Comparison of ENCODE assay signal across 1 cellular context in genomic region chr2:9663008-9663879, GRCh38.
TF ChIP-seq lines count a peak whose summit lies in the region.

No MANE protein-coding gene starts in this region.

TF ChIP-seq in GM12878, 131 proteins besides CTCF, POLR2A, EP300 and RAD21 (continued from another document):
- TF ChIP-seq RAD51 (IDR thresholded peaks at IDR 0.05), result no peak
- no peak for TF ChIP-seq ZBTB33 (IDR thresholded peaks at IDR 0.05)
- no peak for TF ChIP-seq POLR2AphosphoS5 (IDR thresholded peaks at IDR 0.05; ENCODE audit: low read length)
- peak; percentile 86 for TF ChIP-seq RUNX3 (IDR thresholded peaks at IDR 0.05; ENCODE audit: low read length)
- peak; percentile 41; the same call in 1 of the 2 replicates for TF ChIP-seq ZNF24 (IDR thresholded peaks at IDR 0.05)
- no peak for TF ChIP-seq PBX3 (IDR thresholded peaks at IDR 0.05; ENCODE audit: insufficient replicate concordance, low read depth, low read length)
- TF ChIP-seq ZBED1 (IDR thresholded peaks at IDR 0.05; ENCODE audit: borderline replicate concordance), result no peak
- TF ChIP-seq HCFC1 (IDR thresholded peaks at IDR 0.05; ENCODE audit: low read length), result no peak
- no peak for TF ChIP-seq ZBTB40 (IDR thresholded peaks at IDR 0.05; ENCODE audit: borderline replicate concordance)
- TF ChIP-seq FOXK2 (IDR thresholded peaks at IDR 0.05), result no peak
- TF ChIP-seq CBX3 (IDR thresholded peaks at IDR 0.05; ENCODE audit: borderline replicate concordance, low read depth), result no peak
- no peak for TF ChIP-seq KDM1A (IDR thresholded peaks at IDR 0.05; ENCODE audit: borderline replicate concordance)
- TF ChIP-seq CHD2 (IDR thresholded peaks at IDR 0.05; ENCODE audit: borderline replicate concordance, low read depth, low read length), result no peak
- 0 out of 2 replicates have a peak, but pooled peaks have one; percentile 47 for TF ChIP-seq CBFB (IDR thresholded peaks at IDR 0.05; ENCODE audit: low read depth)
- TF ChIP-seq NFYA (IDR thresholded peaks at IDR 0.05; ENCODE audit: borderline replicate concordance, low read depth, low read length), result no peak
- no peak for TF ChIP-seq WRNIP1 (IDR thresholded peaks at IDR 0.05; ENCODE audit: borderline replicate concordance, low read depth, low read length)
- TF ChIP-seq SIX5 (IDR thresholded peaks at IDR 0.05; ENCODE audit: low read depth, low read length, severe bottlenecking), result no peak
- no peak for TF ChIP-seq STAT1 (conservative IDR thresholded peaks at IDR 0.05)
- no peak for TF ChIP-seq MTA3 (IDR thresholded peaks at IDR 0.05; ENCODE audit: borderline replicate concordance, low read length)
- no peak for TF ChIP-seq MYB (IDR thresholded peaks at IDR 0.05; ENCODE audit: borderline replicate concordance, low read depth, low read length)
- TF ChIP-seq SUZ12 (IDR thresholded peaks at IDR 0.05; ENCODE audit: unreplicated experiment), result no peak
- no peak for TF ChIP-seq POLR2AphosphoS2 (IDR thresholded peaks at IDR 0.05; ENCODE audit: low read depth, low read length)
- TF ChIP-seq JUNB (IDR thresholded peaks at IDR 0.05), result no peak
- TF ChIP-seq, protein P1, sequence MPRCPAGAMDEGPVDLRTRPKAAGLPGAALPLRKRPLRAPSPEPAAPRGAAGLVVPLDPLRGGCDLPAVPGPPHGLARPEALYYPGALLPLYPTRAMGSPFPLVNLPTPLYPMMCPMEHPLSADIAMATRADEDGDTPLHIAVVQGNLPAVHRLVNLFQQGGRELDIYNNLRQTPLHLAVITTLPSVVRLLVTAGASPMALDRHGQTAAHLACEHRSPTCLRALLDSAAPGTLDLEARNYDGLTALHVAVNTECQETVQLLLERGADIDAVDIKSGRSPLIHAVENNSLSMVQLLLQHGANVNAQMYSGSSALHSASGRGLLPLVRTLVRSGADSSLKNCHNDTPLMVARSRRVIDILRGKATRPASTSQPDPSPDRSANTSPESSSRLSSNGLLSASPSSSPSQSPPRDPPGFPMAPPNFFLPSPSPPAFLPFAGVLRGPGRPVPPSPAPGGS (IDR thresholded peaks at IDR 0.05; ENCODE audit: borderline replicate concordance, insufficient read depth, low read depth, low read length, poor library complexity, severe bottlenecking), result no peak
- TF ChIP-seq CHD1 (IDR thresholded peaks at IDR 0.05; ENCODE audit: low read depth, low read length), result no peak
- TF ChIP-seq NBN (IDR thresholded peaks at IDR 0.05), result no peak
- 0 out of 2 replicates have a peak, but pooled peaks have one; percentile 15 for TF ChIP-seq NFIC (IDR thresholded peaks at IDR 0.05; ENCODE audit: low read depth, low read length)
- no peak for TF ChIP-seq EZH2 (IDR thresholded peaks at IDR 0.05; ENCODE audit: borderline replicate concordance, control insufficient read depth, low read depth, low read length)
- TF ChIP-seq SREBF1 (IDR thresholded peaks at IDR 0.05; ENCODE audit: low read length), result no peak
- 0 out of 2 replicates have a peak, but pooled peaks have one; percentile 46 for TF ChIP-seq IRF4 (IDR thresholded peaks at IDR 0.05; ENCODE audit: low read depth, low read length)
- TF ChIP-seq POU2F2 (IDR thresholded peaks at IDR 0.05; ENCODE audit: borderline replicate concordance, low read depth, low read length), result no peak
- TF ChIP-seq, protein P2, sequence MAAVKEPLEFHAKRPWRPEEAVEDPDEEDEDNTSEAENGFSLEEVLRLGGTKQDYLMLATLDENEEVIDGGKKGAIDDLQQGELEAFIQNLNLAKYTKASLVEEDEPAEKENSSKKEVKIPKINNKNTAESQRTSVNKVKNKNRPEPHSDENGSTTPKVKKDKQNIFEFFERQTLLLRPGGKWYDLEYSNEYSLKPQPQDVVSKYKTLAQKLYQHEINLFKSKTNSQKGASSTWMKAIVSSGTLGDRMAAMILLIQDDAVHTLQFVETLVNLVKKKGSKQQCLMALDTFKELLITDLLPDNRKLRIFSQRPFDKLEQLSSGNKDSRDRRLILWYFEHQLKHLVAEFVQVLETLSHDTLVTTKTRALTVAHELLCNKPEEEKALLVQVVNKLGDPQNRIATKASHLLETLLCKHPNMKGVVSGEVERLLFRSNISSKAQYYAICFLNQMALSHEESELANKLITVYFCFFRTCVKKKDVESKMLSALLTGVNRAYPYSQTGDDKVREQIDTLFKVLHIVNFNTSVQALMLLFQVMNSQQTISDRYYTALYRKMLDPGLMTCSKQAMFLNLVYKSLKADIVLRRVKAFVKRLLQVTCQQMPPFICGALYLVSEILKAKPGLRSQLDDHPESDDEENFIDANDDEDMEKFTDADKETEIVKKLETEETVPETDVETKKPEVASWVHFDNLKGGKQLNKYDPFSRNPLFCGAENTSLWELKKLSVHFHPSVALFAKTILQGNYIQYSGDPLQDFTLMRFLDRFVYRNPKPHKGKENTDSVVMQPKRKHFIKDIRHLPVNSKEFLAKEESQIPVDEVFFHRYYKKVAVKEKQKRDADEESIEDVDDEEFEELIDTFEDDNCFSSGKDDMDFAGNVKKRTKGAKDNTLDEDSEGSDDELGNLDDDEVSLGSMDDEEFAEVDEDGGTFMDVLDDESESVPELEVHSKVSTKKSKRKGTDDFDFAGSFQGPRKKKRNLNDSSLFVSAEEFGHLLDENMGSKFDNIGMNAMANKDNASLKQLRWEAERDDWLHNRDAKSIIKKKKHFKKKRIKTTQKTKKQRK (IDR thresholded peaks at IDR 0.05; ENCODE audit: low read depth, low read length), result no peak
- TF ChIP-seq SMAD1 (IDR thresholded peaks at IDR 0.05; ENCODE audit: low read depth, partially characterized antibody), result no peak
- no peak for TF ChIP-seq CREB1 (IDR thresholded peaks at IDR 0.05; ENCODE audit: low read depth)
